In the genomic region with DNA sequence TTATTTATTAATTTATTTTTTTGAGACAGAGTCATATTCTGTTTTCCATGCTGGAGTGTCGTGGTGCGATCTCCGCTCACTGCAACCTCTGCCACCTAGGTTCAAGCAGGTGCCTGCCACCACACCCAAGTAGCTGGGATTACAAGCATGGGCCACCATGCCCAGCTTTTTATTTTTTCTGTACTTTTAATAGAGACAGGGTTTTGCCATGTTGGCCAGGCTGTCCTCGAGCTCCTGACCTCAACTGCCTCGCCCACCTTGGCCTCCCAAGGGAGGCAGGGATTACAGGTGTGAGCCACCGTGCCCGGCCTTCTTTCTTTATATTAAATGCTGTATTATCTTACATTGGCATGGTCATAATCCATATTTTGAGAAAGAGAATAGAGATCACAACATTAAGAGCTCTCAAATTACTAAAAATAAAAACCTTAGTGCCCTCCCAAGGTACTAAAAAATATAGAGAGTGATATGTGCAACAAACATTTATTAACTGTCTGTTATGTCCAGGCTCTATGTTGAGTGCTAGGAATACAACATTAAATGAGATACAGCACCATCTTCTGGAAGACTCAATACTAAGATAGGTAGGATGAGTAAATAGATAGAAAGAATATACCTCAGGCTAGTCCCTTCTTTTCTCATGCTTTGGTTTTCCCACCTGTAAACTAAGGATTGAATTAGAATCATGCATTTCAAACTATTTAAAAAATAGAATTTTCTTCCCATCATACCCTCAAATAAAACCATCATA, we compare ENCODE assay signal across 13 cellular contexts.
DNase-seq lines count a peak whose midpoint lies in the region; ATAC-seq and TF ChIP-seq lines count a peak whose summit lies in the region.
"Had no signal": no experiment of that assay in that cellular context is flagged by ENCODE, and none has a peak within 500 bp of the region (broad histone marks: within the 10 kb centered on the region; RNA-seq: fewer than 3 reads in every experiment).

No MANE protein-coding gene starts in this region.

- no peak for ATAC-seq in omental fat pad (ENCODE audit: low FRiP score)
- no peak for ATAC-seq in GM21447 (IDR thresholded peaks at IDR 0.05; ENCODE audit: unreplicated experiment)
- ATAC-seq: activated naive CD8-positive, alpha-beta T cell treated with anti-CD3 and anti-CD28 coated beads, Interleukin-2, amount 50 U/mL, for 24 hours; natural killer cell treated with Interleukin-12 subunit alpha and Interleukin-12 subunit beta and Interleukin-15 and Interleukin-18, amount 100 ng/mL, for 72 hours had no signal

- H3K36me3 Mint-ChIP-seq in osteocyte (ENCODE audit: unreplicated experiment) (peaks cover 9% of the 10 kb centered on the region), endothelial cell (ENCODE audit: low read depth, unreplicated experiment) (no peaks in the 10 kb centered on the region)
- H3K36me3 Mint-ChIP-seq: activated CD4-positive, alpha-beta memory T cell treated with anti-CD3 and anti-CD28 coated beads for 36 hours had no signal

- H3K9me3 Mint-ChIP-seq in osteocyte (ENCODE audit: unreplicated experiment): peaks cover 8% of the 10 kb centered on the region
- H3K9me3 Mint-ChIP-seq in endothelial cell (ENCODE audit: unreplicated experiment): no peaks in the 10 kb centered on the region
- H3K9me3 Mint-ChIP-seq: activated CD4-positive, alpha-beta memory T cell treated with anti-CD3 and anti-CD28 coated beads for 36 hours; activated naive CD8-positive, alpha-beta T cell treated with anti-CD3 and anti-CD28 coated beads, Interleukin-2, amount 50 U/mL, for 24 hours had no signal

- H3K27me3 ChIP-seq in GM06990 (replicated peaks; ENCODE audit: control insufficient read depth, insufficient read depth, low read length): no peaks in the 10 kb centered on the region

- H3K27me3 Mint-ChIP-seq in osteocyte (ENCODE audit: unreplicated experiment) (peaks cover 3% of the 10 kb centered on the region), endothelial cell (ENCODE audit: unreplicated experiment) (no peaks in the 10 kb centered on the region)
- H3K27me3 Mint-ChIP-seq: activated CD4-positive, alpha-beta memory T cell treated with anti-CD3 and anti-CD28 coated beads for 36 hours; activated naive CD8-positive, alpha-beta T cell treated with anti-CD3 and anti-CD28 coated beads, Interleukin-2, amount 50 U/mL, for 24 hours; natural killer cell treated with Interleukin-12 subunit alpha and Interleukin-12 subunit beta and Interleukin-15 and Interleukin-18, amount 100 ng/mL, for 72 hours; stimulated activated naive CD8-positive, alpha-beta T cell treated with anti-CD3 and anti-CD28 coated beads, Interleukin-15, Interleukin-2, amounts not matched to agents 100 ng/mL and 50 ng/mL, for 24 hours had no signal

- TF ChIP-seq CTCF in GM06990 (IDR thresholded peaks at IDR 0.05; ENCODE audit: insufficient read depth, low read length, poor library complexity, severe bottlenecking): peak; percentile 2
- peak; percentile 58 for TF ChIP-seq CTCF in osteocyte (IDR thresholded peaks at IDR 0.05)
- no peak for TF ChIP-seq CTCF in endothelial cell (IDR thresholded peaks at IDR 0.05; ENCODE audit: unreplicated experiment)
- no peak for TF ChIP-seq CTCF in omental fat pad (IDR thresholded peaks at IDR 0.05)

- no peak for DNase-seq in GM06990 (ENCODE audit: extremely low read depth, insufficient read length)
- DNase-seq in NCI-H526 (lab: John Stamatoyannopoulos, UW): peak; percentile 11 to 29
- DNase-seq in dedifferentiated amniotic fluid mesenchymal stem cell (ENCODE audit: extremely low spot score): peak; percentile 31
- no peak for DNase-seq in osteocyte (ENCODE audit: extremely low spot score, unreplicated experiment)
- no peak for DNase-seq in endothelial cell (ENCODE audit: low spot score)
- no peak for DNase-seq in omental fat pad (ENCODE audit: low spot score)
- DNase-seq: activated CD4-positive, alpha-beta memory T cell treated with anti-CD3 and anti-CD28 coated beads for 36 hours; activated naive CD8-positive, alpha-beta T cell treated with anti-CD3 and anti-CD28 coated beads, Interleukin-2, amount 50 U/mL, for 24 hours; NCI-H1417 had no signal

- H3K36me3 ChIP-seq in GM06990 (ENCODE audit: control insufficient read depth, insufficient read depth, low read length): no peaks in the 10 kb centered on the region

- H3K4me1 Mint-ChIP-seq in osteocyte (ENCODE audit: unreplicated experiment) (peaks cover 24% of the 10 kb centered on the region), endothelial cell (ENCODE audit: unreplicated experiment) (no peaks in the 10 kb centered on the region)
- H3K4me1 Mint-ChIP-seq: activated naive CD8-positive, alpha-beta T cell treated with anti-CD3 and anti-CD28 coated beads, Interleukin-2, amount 50 U/mL, for 24 hours had no signal

- H3K4me3 ChIP-seq in GM06990 (replicated peaks; ENCODE audit: low read depth, low read length): no peak overlapping the region
- H3K4me3 ChIP-seq: SK-N-MC had no signal

- H3K27ac Mint-ChIP-seq in osteocyte (ENCODE audit: unreplicated experiment) (no peak overlapping the region), endothelial cell (ENCODE audit: unreplicated experiment) (no peak overlapping the region)
- H3K27ac Mint-ChIP-seq: activated CD4-positive, alpha-beta memory T cell treated with anti-CD3 and anti-CD28 coated beads for 36 hours; activated naive CD8-positive, alpha-beta T cell treated with anti-CD3 and anti-CD28 coated beads, Interleukin-2, amount 50 U/mL, for 24 hours; natural killer cell treated with Interleukin-12 subunit alpha and Interleukin-12 subunit beta and Interleukin-15 and Interleukin-18, amount 100 ng/mL, for 72 hours; stimulated activated naive CD8-positive, alpha-beta T cell treated with anti-CD3 and anti-CD28 coated beads, Interleukin-15, Interleukin-2, amounts not matched to agents 100 ng/mL and 50 ng/mL, for 24 hours had no signal

- no peak overlapping the region for H3K4me3 Mint-ChIP-seq in osteocyte (ENCODE audit: unreplicated experiment)
- no peak overlapping the region for H3K4me3 Mint-ChIP-seq in endothelial cell (ENCODE audit: unreplicated experiment)
- H3K4me3 Mint-ChIP-seq: activated CD4-positive, alpha-beta memory T cell treated with anti-CD3 and anti-CD28 coated beads for 36 hours; activated naive CD8-positive, alpha-beta T cell treated with anti-CD3 and anti-CD28 coated beads, Interleukin-2, amount 50 U/mL, for 24 hours; natural killer cell treated with Interleukin-12 subunit alpha and Interleukin-12 subunit beta and Interleukin-15 and Interleukin-18, amount 100 ng/mL, for 72 hours; stimulated activated naive CD8-positive, alpha-beta T cell treated with anti-CD3 and anti-CD28 coated beads, Interleukin-15, Interleukin-2, amounts not matched to agents 100 ng/mL and 50 ng/mL, for 24 hours had no signal

Comparison
In these comparisons a context has a peak if more than half of its experiments do, and no peak if none do; other contexts are left out.
1. DNase-seq: peak in NCI-H526 (2 of 2) and dedifferentiated amniotic fluid mesenchymal stem cell (single experiment); none in GM06990 (single experiment), osteocyte (single experiment), endothelial cell (single experiment) and omental fat pad (single experiment).
2. CTCF ChIP-seq: peak in GM06990 (single experiment) and osteocyte (single experiment); none in endothelial cell (single experiment) and omental fat pad (0 of 3).